In the genomic region with DNA sequence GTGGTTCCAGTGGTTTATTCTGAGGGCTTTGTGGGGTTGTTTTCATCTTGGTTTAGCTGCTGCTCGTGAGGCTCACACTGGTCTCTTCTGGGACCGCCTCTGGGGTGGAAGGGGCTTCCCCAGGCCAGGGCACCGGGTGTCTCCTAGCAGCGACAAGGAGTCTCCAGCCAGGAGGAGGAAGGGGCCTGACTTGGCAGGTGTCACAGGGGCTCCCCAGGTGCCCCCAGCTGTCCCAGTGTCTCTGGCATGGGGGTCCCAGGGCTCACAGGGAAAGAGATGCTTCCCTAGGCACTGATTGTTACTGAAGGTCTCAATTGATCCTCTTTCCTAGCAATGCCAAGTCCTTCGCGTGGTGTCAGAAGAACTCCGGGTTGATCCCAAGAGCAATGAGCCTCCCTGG, we compare ENCODE assay signal across 23 cellular contexts.
"Had no signal": no experiment of that assay in that cellular context is flagged by ENCODE, and none has a peak within 500 bp of the region (broad histone marks: within the 10 kb centered on the region; RNA-seq: fewer than 3 reads in every experiment).

No MANE protein-coding gene starts in this region.

- H3K4me1 Mint-ChIP-seq: activated CD4-positive, alpha-beta memory T cell treated with anti-CD3 and anti-CD28 coated beads, Interleukin-2, amount 10 ng/mL, durations not matched to agents 7 days and 5 days; activated CD4-positive, alpha-beta T cell treated with anti-CD3 and anti-CD28 coated beads, Interleukin-2, amount 10 ng/mL, durations not matched to agents 7 days and 5 days; activated naive CD4-positive, alpha-beta T cell treated with anti-CD3 and anti-CD28 coated beads, Interleukin-2, amount 50 U/mL, for 24 hours; activated naive CD8-positive, alpha-beta T cell treated with anti-CD3 and anti-CD28 coated beads for 36 hours; activated naive CD8-positive, alpha-beta T cell treated with anti-CD3 and anti-CD28 coated beads, Interleukin-2, amount 50 U/mL, for 24 hours had no signal

- ATAC-seq: activated naive CD8-positive, alpha-beta T cell treated with anti-CD3 and anti-CD28 coated beads, Interleukin-2, amount 50 U/mL, for 24 hours; body of pancreas had no signal

- H3K4me1 ChIP-seq: adrenal gland, body of pancreas, esophagus squamous epithelium had no signal

- H3K27me3 ChIP-seq: adrenal gland, body of pancreas had no signal

- H3K9me3 ChIP-seq: adrenal gland, body of pancreas, esophagus squamous epithelium had no signal

- H3K27me3 Mint-ChIP-seq: activated CD4-positive, alpha-beta memory T cell treated with anti-CD3 and anti-CD28 coated beads, Interleukin-2, amount 10 ng/mL, durations not matched to agents 7 days and 5 days; activated CD4-positive, alpha-beta T cell treated with anti-CD3 and anti-CD28 coated beads, Interleukin-2, amount 10 ng/mL, durations not matched to agents 7 days and 5 days had no signal

- H3K4me3 Mint-ChIP-seq: activated CD4-positive, alpha-beta memory T cell treated with anti-CD3 and anti-CD28 coated beads, Interleukin-2, amount 10 ng/mL, durations not matched to agents 7 days and 5 days; activated CD4-positive, alpha-beta T cell treated with anti-CD3 and anti-CD28 coated beads, Interleukin-2, amount 10 ng/mL, durations not matched to agents 7 days and 5 days; activated naive CD4-positive, alpha-beta T cell treated with anti-CD3 and anti-CD28 coated beads for 36 hours; activated naive CD4-positive, alpha-beta T cell treated with anti-CD3 and anti-CD28 coated beads, Interleukin-2, amount 50 U/mL, for 24 hours; activated naive CD8-positive, alpha-beta T cell treated with anti-CD3 and anti-CD28 coated beads for 36 hours; activated naive CD8-positive, alpha-beta T cell treated with anti-CD3 and anti-CD28 coated beads, Interleukin-2, amount 50 U/mL, for 24 hours; activated T-helper 1 cell treated with anti-CD3 and anti-CD28 coated beads, Interleukin-12 subunit alpha, Interleukin-12 subunit beta, Interleukin-2, Interleukin-4 antibody, amounts not matched to agents 30 ng/mL and 10 ng/mL and 1 ng/mL, durations not matched to agents 14 hours and 24 hours and 36 hours had no signal

- DNase-seq: activated CD4-positive, alpha-beta memory T cell treated with anti-CD3 and anti-CD28 coated beads, Interleukin-2, amount 10 ng/mL, durations not matched to agents 7 days and 5 days; activated CD4-positive, alpha-beta T cell treated with anti-CD3 and anti-CD28 coated beads for 1 hour; activated CD4-positive, alpha-beta T cell treated with anti-CD3 and anti-CD28 coated beads for 4 hours; activated CD4-positive, alpha-beta T cell treated with anti-CD3 and anti-CD28 coated beads, Interleukin-2, amount 10 ng/mL, durations not matched to agents 7 days and 5 days; activated CD4-positive, alpha-beta T cell treated with anti-CD3 and anti-CD28 coated beads, Interleukin-2, amount 50 U/mL, for 4 hours; activated CD4-positive, CD25-positive, alpha-beta regulatory T cell; activated CD8-positive, alpha-beta memory T cell treated with anti-CD3 and anti-CD28 coated beads, Interleukin-2, amount 50 U/mL, for 4 hours; activated effector memory CD4-positive, alpha-beta T cell treated with anti-CD3 and anti-CD28 coated beads, Interleukin-2, amount 50 U/mL, for 16 hours; activated naive CD4-positive, alpha-beta T cell treated with anti-CD3 and anti-CD28 coated beads for 36 hours; activated naive CD8-positive, alpha-beta T cell treated with anti-CD3 and anti-CD28 coated beads for 36 hours; activated naive CD8-positive, alpha-beta T cell treated with anti-CD3 and anti-CD28 coated beads, Interleukin-2, amount 50 U/mL, for 24 hours; activated T-cell treated with anti-CD3 and anti-CD28 coated beads, Interleukin-2, amount 50 U/mL, for 1 hour; activated T-cell treated with anti-CD3 and anti-CD28 coated beads, Interleukin-2, amount 50 U/mL, for 48 hours; adrenal gland; amygdala; body of pancreas; effector CD8-positive, alpha-beta T cell; esophagus squamous epithelium; T-helper 2 cell had no signal

- H3K36me3 ChIP-seq: adrenal gland, esophagus squamous epithelium had no signal

- H3K4me3 ChIP-seq: adrenal gland, body of pancreas, esophagus squamous epithelium had no signal

- H3K27ac ChIP-seq: adrenal gland, body of pancreas, epithelial cell of prostate, esophagus squamous epithelium had no signal

- H3K27ac Mint-ChIP-seq: activated CD4-positive, alpha-beta memory T cell treated with anti-CD3 and anti-CD28 coated beads, Interleukin-2, amount 10 ng/mL, durations not matched to agents 7 days and 5 days; activated CD4-positive, alpha-beta T cell treated with anti-CD3 and anti-CD28 coated beads, Interleukin-2, amount 10 ng/mL, durations not matched to agents 7 days and 5 days; activated naive CD4-positive, alpha-beta T cell treated with anti-CD3 and anti-CD28 coated beads for 36 hours; activated naive CD4-positive, alpha-beta T cell treated with anti-CD3 and anti-CD28 coated beads, Interleukin-2, amount 50 U/mL, for 24 hours; activated naive CD8-positive, alpha-beta T cell treated with anti-CD3 and anti-CD28 coated beads for 36 hours; activated naive CD8-positive, alpha-beta T cell treated with anti-CD3 and anti-CD28 coated beads, Interleukin-2, amount 50 U/mL, for 24 hours; activated T-helper 1 cell treated with anti-CD3 and anti-CD28 coated beads, Interleukin-12 subunit alpha, Interleukin-12 subunit beta, Interleukin-2, Interleukin-4 antibody, amounts not matched to agents 30 ng/mL and 10 ng/mL and 1 ng/mL, durations not matched to agents 14 hours and 24 hours and 36 hours; activated T-helper 2 cell treated with anti-CD3 and anti-CD28 coated beads, Interferon-gamma antibody, Interleukin-2, Interleukin-4, amounts not matched to agents 10 μg/mL and 5 μg/mL and 100 μg/mL, durations not matched to agents 14 hours and 24 hours and 36 hours had no signal

- H3K36me3 Mint-ChIP-seq: activated naive CD4-positive, alpha-beta T cell treated with anti-CD3 and anti-CD28 coated beads, Interleukin-2, amount 50 U/mL, for 24 hours; activated naive CD8-positive, alpha-beta T cell treated with anti-CD3 and anti-CD28 coated beads for 36 hours had no signal
